In the genomic region with DNA sequence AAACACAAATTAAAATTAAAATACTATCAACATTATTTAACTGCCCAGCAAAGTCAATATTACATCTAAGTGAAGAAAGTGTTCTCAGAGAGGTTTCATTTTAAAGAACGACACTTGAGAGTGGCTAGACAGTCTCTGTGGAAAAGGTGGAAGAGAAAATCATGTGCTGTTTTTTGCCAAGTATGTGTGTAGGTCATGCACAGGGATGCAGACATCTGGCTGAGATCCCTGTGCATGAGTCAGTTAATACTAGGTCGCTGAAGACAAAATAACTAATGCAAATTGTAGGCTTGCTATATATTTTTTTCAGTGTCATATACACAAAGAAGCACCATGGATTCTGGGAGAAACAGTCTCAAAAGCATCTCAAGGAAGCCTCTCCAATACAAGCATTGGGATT, we compare ENCODE assay signal across 19 cellular contexts. TPM values are rescaled to one million over a fixed set of nuclear protein-coding genes. Genes with fewer than 3 reads are reported as not detected.
DNase-seq lines count a peak whose midpoint lies in the region; FAIRE-seq and TF ChIP-seq lines count a peak whose summit lies in the region.
"Had no signal": no experiment of that assay in that cellular context is flagged by ENCODE, and none has a peak within 500 bp of the region (broad histone marks: within the 10 kb centered on the region; RNA-seq: fewer than 3 reads in every experiment).

No MANE protein-coding gene starts in this region.

- peak; percentile 21 for DNase-seq in GM03348 (ENCODE audit: low spot score)
- peak; percentile 54 for DNase-seq in RPMI7951 (ENCODE audit: low read depth)
- DNase-seq in fibroblast of gingiva (ENCODE audit: low read depth), result peak; percentile 17
- no peak for DNase-seq in osteoblast (ENCODE audit: insufficient read length, low spot score, missing footprints)
- DNase-seq in kidney tubule cell (ENCODE audit: low spot score), result no peak
- DNase-seq in HAP-1 (ENCODE audit: low spot score in 2 of 2), result no peak
- no peak for DNase-seq in RCC 7860 (ENCODE audit: low spot score)
- DNase-seq: activated CD4-positive, CD25-positive, alpha-beta regulatory T cell treated with anti-CD3 and anti-CD28 coated beads, Interleukin-2, amount 50 U/mL, for 72 hours; effector memory CD4-positive, alpha-beta T cell; KG1; left ventricle myocardium inferior; NCI-H1092 treated with DMSO at 0.1 percent for 48 hours; NCI-H748 treated with DMSO at 0.1 percent for 48 hours; pancreas; sigmoid colon; stimulated activated CD4-positive, alpha-beta T cell treated with anti-CD3 and anti-CD28 coated beads, Interleukin-2, amount 100 ng/mL, for 24 hours; T1000 had no signal

- H3K9me3 ChIP-seq in osteoblast (ENCODE audit: low read depth, low read length), result no peaks in the 10 kb centered on the region
- no peaks in the 10 kb centered on the region for H3K9me3 ChIP-seq in HAP-1
- H3K9me3 ChIP-seq: left ventricle myocardium inferior, pancreas, sigmoid colon had no signal

- H3K27me3 ChIP-seq in osteoblast (ENCODE audit: insufficient read depth, low read length) (no peaks in the 10 kb centered on the region), HAP-1 (ENCODE audit: low read depth) (peaks cover 6% of the 10 kb centered on the region; the same call in 1 of the 2 replicates)
- H3K27me3 ChIP-seq: pancreas, sigmoid colon had no signal

- H3K4me1 ChIP-seq in osteoblast (ENCODE audit: insufficient read depth, low read length) (peaks cover 27% of the 10 kb centered on the region), HAP-1 (no peaks in the 10 kb centered on the region)
- H3K4me1 ChIP-seq: left ventricle myocardium inferior, pancreas, sigmoid colon had no signal

- no peaks in the 10 kb centered on the region for H4K20me1 ChIP-seq in osteoblast (ENCODE audit: insufficient read depth, low read length)

- in situ Hi-C loops in HAP-1 (cut with MboI; ENCODE audit: low sequenced_read_pairs), result no loop called here

- no peak for TF ChIP-seq CTCF in osteoblast (IDR thresholded peaks at IDR 0.05; ENCODE audit: extremely low read depth, low read depth, low read length)

- peak overlapping the region; percentile 8 for H3K4me3 ChIP-seq in osteoblast (ENCODE audit: insufficient read depth, low read length)
- H3K4me3 ChIP-seq in HAP-1, result no peak overlapping the region
- H3K4me3 ChIP-seq: left ventricle myocardium inferior, pancreas, sigmoid colon had no signal

- H3K27ac ChIP-seq in osteoblast (ENCODE audit: low read depth, low read length), result peak overlapping the region; percentile 58
- H3K27ac ChIP-seq: left ventricle myocardium inferior, pancreas, sigmoid colon had no signal

- H2AFZ ChIP-seq in osteoblast (ENCODE audit: low read length), result no peak overlapping the region

- no peaks in the 10 kb centered on the region for H3K36me3 ChIP-seq in osteoblast (ENCODE audit: insufficient read depth, low read length)
- no peaks in the 10 kb centered on the region for H3K36me3 ChIP-seq in HAP-1 (replicated peaks)
- H3K36me3 ChIP-seq: left ventricle myocardium inferior, pancreas, sigmoid colon had no signal

- no peak for FAIRE-seq in RCC 7860 (lab: Jason Lieb, UNC)
- FAIRE-seq: GM19239, pancreas had no signal

- H3K4me2 ChIP-seq in osteoblast (ENCODE audit: insufficient read depth, low read length), result peak overlapping the region; percentile 73

- no peaks in the 10 kb centered on the region for H3K79me2 ChIP-seq in osteoblast (ENCODE audit: insufficient read depth, low read length)

RNA-seq across cellular contexts. Expression of a gene that starts 44.3 kb away (rescaled TPM):
- total RNA-seq in RPMI7951 (2014; rRNA removed; shearing (Covaris generic)), result 1.9 and 2.6 TPM in 2 replicates
- 5.4 and 7.1 TPM in 2 replicates for total RNA-seq in osteoblast
- total RNA-seq: B cell had no signal

RNA-seq across cellular contexts. Expression of a gene that starts 48.5 kb away (rescaled TPM):
- total RNA-seq in RPMI7951 (2014; rRNA removed; shearing (Covaris generic)), result 3.5 and 18.0 TPM in 2 replicates
- total RNA-seq in osteoblast, result 4.7 and 15.0 TPM in 2 replicates

RNA-seq across cellular contexts. Expression of a gene that starts 48.6 kb away (rescaled TPM):
- total RNA-seq in RPMI7951 (2014; rRNA removed; shearing (Covaris generic)), result 12.7 and 15.7 TPM in 2 replicates
- 21.0 and 21.5 TPM in 2 replicates for total RNA-seq in osteoblast

Comparison
In these comparisons a context has a peak if more than half of its experiments do, and no peak if none do; other contexts are left out.
1. DNase-seq: peak in GM03348 (single experiment), RPMI7951 (single experiment) and fibroblast of gingiva (single experiment); none in osteoblast (single experiment), kidney tubule cell (single experiment), HAP-1 (0 of 2) and RCC 7860 (single experiment).